22 cellular contexts compared by ENCODE assay signal in the genomic region with DNA sequence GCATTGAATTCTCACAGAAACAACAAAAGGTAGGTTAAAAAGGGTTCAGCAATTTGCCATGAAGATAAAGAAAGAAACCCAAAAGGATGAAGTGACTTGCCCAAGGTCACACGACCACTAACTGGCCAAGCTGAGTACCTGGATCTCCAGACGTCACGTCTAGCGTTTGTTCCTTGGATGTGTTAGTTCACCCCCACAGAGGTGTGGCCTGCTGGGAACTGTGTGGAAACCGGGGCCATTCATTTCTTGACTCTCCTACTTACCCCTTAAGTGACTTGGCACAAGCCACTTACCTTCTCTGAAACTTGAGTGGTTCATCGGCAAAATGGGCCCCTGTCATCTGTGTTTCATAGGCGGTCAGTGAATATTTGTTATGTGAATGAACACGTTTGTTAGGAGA.
"Had no signal": no experiment of that assay in that cellular context is flagged by ENCODE, and none has a peak within 500 bp of the region (broad histone marks: within the 10 kb centered on the region; RNA-seq: fewer than 3 reads in every experiment).

No MANE protein-coding gene starts in this region.

- H3K9me3 ChIP-seq: neutrophil, ovary, right atrium auricular region, right lobe of liver, suprapubic skin, thoracic aorta, tibial artery, vagina had no signal

- H3K4me3 ChIP-seq: neural progenitor cell, ovary, right atrium auricular region, right lobe of liver, smooth muscle cell, suprapubic skin, thoracic aorta, tibial artery, vagina had no signal

- ATAC-seq: left cardiac atrium; left lobe of liver; naive thymus-derived CD8-positive, alpha-beta T cell; right lobe of liver; stimulated activated naive B cell treated with anti-CD40 and anti-IgM and Interleukin-4, amounts not matched to agents 10 μg/mL and 1 μg/mL and 100 μg/mL, for 72 hours; stimulated activated naive CD8-positive, alpha-beta T cell treated with anti-CD3 and anti-CD28 coated beads, Interleukin-15, Interleukin-2, amounts not matched to agents 100 U/mL and 50 U/mL, for 24 hours had no signal

- H3K9ac ChIP-seq: neural progenitor cell had no signal

- H3K36me3 ChIP-seq: neural progenitor cell, neutrophil, ovary, right atrium auricular region, right lobe of liver, suprapubic skin, thoracic aorta, tibial artery, vagina had no signal

- H3K4me1 ChIP-seq: right atrium auricular region, suprapubic skin, tibial artery, vagina had no signal

- H3K27ac ChIP-seq: neural progenitor cell, neutrophil, ovary, right atrium auricular region, right lobe of liver, suprapubic skin, thoracic aorta, tibial artery, vagina had no signal

- DNase-seq: head of caudate nucleus; hippocampal formation; kidney glomerular epithelial cell; left cardiac atrium; mesenchymal stem cell; naive thymus-derived CD8-positive, alpha-beta T cell; ovary; right lobe of liver; stimulated activated CD4-positive, alpha-beta T cell treated with anti-CD3 and anti-CD28 coated beads, Interleukin-1b, Interleukin-23, amount 100 ng/mL, for 48 hours; stimulated activated CD4-positive, alpha-beta T cell treated with anti-CD3 and anti-CD28 coated beads, Interleukin-2, amount 100 ng/mL, for 48 hours; stimulated activated naive B cell treated with anti-CD40 and anti-IgM and Interleukin-4, amounts not matched to agents 10 μg/mL and 1 μg/mL and 100 μg/mL, for 72 hours; stimulated activated naive CD8-positive, alpha-beta T cell treated with anti-CD3 and anti-CD28 coated beads, Interleukin-15, Interleukin-2, amounts not matched to agents 100 U/mL and 50 U/mL, for 24 hours; tibial artery; trophoblast cell had no signal

- H3K27me3 ChIP-seq: neural progenitor cell, ovary, right atrium auricular region, right lobe of liver, tibial artery, vagina had no signal

- H3K4me2 ChIP-seq: neural progenitor cell, smooth muscle cell had no signal
